ENCODE assay signal across 18 cellular contexts in genomic region chr4:78477276-78477675, GRCh38.
DNase-seq lines count a peak whose midpoint lies in the region; ATAC-seq, FAIRE-seq and TF ChIP-seq lines count a peak whose summit lies in the region.
"Had no signal": no experiment of that assay in that cellular context is flagged by ENCODE, and none has a peak within 500 bp of the region (broad histone marks: within the 10 kb centered on the region; RNA-seq: fewer than 3 reads in every experiment).

No MANE protein-coding gene starts in this region.

- H3K4me3 ChIP-seq in AG04449 (ENCODE audit: low read depth, low read length) (no peak overlapping the region), bronchial epithelial cell (ENCODE audit: low read depth, low read length) (no peak overlapping the region), fibroblast of villous mesenchyme (ENCODE audit: low read depth, low read length) (no peak overlapping the region), trophoblast cell (ENCODE audit: low read depth, low read length) (no peak overlapping the region)
- H3K4me3 ChIP-seq: left lung, right atrium auricular region had no signal

- H2BK120ac ChIP-seq in trophoblast cell (ENCODE audit: insufficient read depth, low read length, poor library complexity): no peak overlapping the region

- H4K12ac ChIP-seq in trophoblast cell (ENCODE audit: low read depth, low read length): no peak overlapping the region

- H3K79me2 ChIP-seq in trophoblast cell (ENCODE audit: control insufficient read depth, insufficient read depth, low read length, poor library complexity): no peaks in the 10 kb centered on the region

- no CpG with 5 or more reads among the region's 1 CpG for whole genome bisulfite sequencing in trophoblast cell (ENCODE audit: extremely low coverage, insufficient coverage, insufficient read length)

- H3K79me1 ChIP-seq in trophoblast cell (ENCODE audit: low read length): no peaks in the 10 kb centered on the region

- no peak overlapping the region for H3K4ac ChIP-seq in trophoblast cell (ENCODE audit: low read depth, low read length)

- no peak overlapping the region for H3K27ac ChIP-seq in trophoblast cell (ENCODE audit: low read depth, low read length)
- H3K27ac ChIP-seq: left lung, right atrium auricular region had no signal

- no peak for ATAC-seq in Right ventricle myocardium superior (ENCODE audit: poor library complexity)
- ATAC-seq: activated T-cell treated with anti-CD3 and anti-CD28 coated beads, Interleukin-2, amount 50 U/mL, for 4 hours; left lung; stimulated activated naive CD8-positive, alpha-beta T cell treated with anti-CD3 and anti-CD28 coated beads, Interleukin-15, Interleukin-2, amounts not matched to agents 100 U/mL and 50 U/mL, for 24 hours had no signal

- POLR2A ChIA-PET in AG04449 (lab: Yijun Ruan, JAX): no interaction called here

- no peak overlapping the region for H2BK12ac ChIP-seq in trophoblast cell (ENCODE audit: low read length)

- H3K14ac ChIP-seq in trophoblast cell (ENCODE audit: low read length): no peak overlapping the region

- H3K4me1 ChIP-seq in trophoblast cell (ENCODE audit: control insufficient read depth in 1 of 2, insufficient read depth in 2 of 2, low read length in 2 of 2): peaks cover 2 to 4% of the 10 kb centered on the region in 2 experiments
- H3K4me1 ChIP-seq: left lung, right atrium auricular region had no signal

- TF ChIP-seq CTCF in AG04449 (IDR thresholded peaks at IDR 0.05; ENCODE audit: insufficient read depth, low read length, missing control alignments) (no peak), bronchial epithelial cell (IDR thresholded peaks at IDR 0.05; ENCODE audit: insufficient read depth, low read length, severe bottlenecking) (no peak), fibroblast of villous mesenchyme (IDR thresholded peaks at IDR 0.05; ENCODE audit: insufficient read depth, low read depth, low read length) (no peak)

- peak; percentile 7 for DNase-seq in AG04449 (ENCODE audit: low read depth, low spot score)
- DNase-seq in HS-5 (ENCODE audit: low read depth): peak; percentile 20
- DNase-seq in bronchial epithelial cell (ENCODE audit: low read depth): peak; percentile 89
- DNase-seq in fibroblast of villous mesenchyme (ENCODE audit: low read depth): peak; percentile 57
- DNase-seq in SK-N-DZ (ENCODE audit: low spot score): no peak
- no peak for DNase-seq in Right ventricle myocardium superior
- DNase-seq in trophoblast cell: no peak
- DNase-seq in foreskin melanocyte: no peak
- DNase-seq: activated CD4-positive, alpha-beta memory T cell treated with anti-CD3 and anti-CD28 coated beads, Interleukin-2, amount 10 ng/mL, durations not matched to agents 7 days and 5 days; activated T-cell treated with anti-CD3 and anti-CD28 coated beads, Interleukin-2, amount 50 U/mL, for 4 hours; left lung; NCI-H187; NCI-H345; stimulated activated naive CD8-positive, alpha-beta T cell treated with anti-CD3 and anti-CD28 coated beads, Interleukin-15, Interleukin-2, amounts not matched to agents 100 U/mL and 50 U/mL, for 24 hours had no signal

- no peak overlapping the region for H3K18ac ChIP-seq in trophoblast cell (ENCODE audit: low read length)

- no peak overlapping the region for H4K8ac ChIP-seq in trophoblast cell (ENCODE audit: low read depth, low read length)

- no peaks in the 10 kb centered on the region for H3K9me3 ChIP-seq in trophoblast cell (ENCODE audit: insufficient read depth, low read depth, low read length)
- H3K9me3 ChIP-seq: left lung, right atrium auricular region had no signal

- no peak overlapping the region for H3K4me2 ChIP-seq in trophoblast cell (ENCODE audit: low read length)

- no peak overlapping the region for H2AFZ ChIP-seq in trophoblast cell (ENCODE audit: insufficient read depth, low read length, poor library complexity)

- no peak overlapping the region for H2AK5ac ChIP-seq in trophoblast cell (ENCODE audit: low read length)

- no peak overlapping the region for H3K23ac ChIP-seq in trophoblast cell (ENCODE audit: low read length)

- no peak for FAIRE-seq in bronchial epithelial cell (lab: Jason Lieb, UNC)
- FAIRE-seq: frontal cortex, GM18507, H1 had no signal

- H4K91ac ChIP-seq in trophoblast cell (ENCODE audit: low read depth, low read length): no peak overlapping the region

- intact Hi-C loops in Right ventricle myocardium superior (cut with DNase I): no loop called here

- H3K27me3 ChIP-seq in bronchial epithelial cell (ENCODE audit: control insufficient read depth, insufficient read depth, low read length) (no peaks in the 10 kb centered on the region), trophoblast cell (ENCODE audit: insufficient read depth, low read length) (no peaks in the 10 kb centered on the region)
- H3K27me3 ChIP-seq: left lung, right atrium auricular region had no signal

- H3K36me3 ChIP-seq in bronchial epithelial cell (ENCODE audit: control insufficient read depth, insufficient read depth, low read length): no peaks in the 10 kb centered on the region
- H3K36me3 ChIP-seq in trophoblast cell (ENCODE audit: control insufficient read depth in 1 of 2, insufficient read depth in 2 of 2, low read length in 2 of 2): peaks cover 17 to 43% of the 10 kb centered on the region in 2 experiments
- H3K36me3 ChIP-seq: left lung, right atrium auricular region had no signal

- no peak overlapping the region for H3K9ac ChIP-seq in trophoblast cell (ENCODE audit: low read length)

- CTCF ChIA-PET in AG04449 (lab: Yijun Ruan, JAX): no interaction called here

- no peak overlapping the region for H2BK5ac ChIP-seq in trophoblast cell (ENCODE audit: low read depth, low read length, poor library complexity)

Comparison
In these comparisons a context has a peak if more than half of its experiments do, and no peak if none do; other contexts are left out.
1. DNase-seq: peak in AG04449 (single experiment), HS-5 (single experiment), bronchial epithelial cell (single experiment) and fibroblast of villous mesenchyme (single experiment); none in SK-N-DZ (single experiment), Right ventricle myocardium superior (single experiment), trophoblast cell (0 of 2) and foreskin melanocyte (single experiment).